ENCODE assay signal across 15 cellular contexts in genomic region chr12:22164101-22164500, GRCh38.
DNase-seq lines count a peak whose midpoint lies in the region; ATAC-seq and TF ChIP-seq lines count a peak whose summit lies in the region.
"Had no signal": no experiment of that assay in that cellular context is flagged by ENCODE, and none has a peak within 500 bp of the region (broad histone marks: within the 10 kb centered on the region; RNA-seq: fewer than 3 reads in every experiment).

No MANE protein-coding gene starts in this region.

- H3K9ac ChIP-seq in BLaER1 treated with 17β-estradiol and CSF1 and Interleukin-3, amounts not matched to agents 10 nM and 100 nM, result peak overlapping the region in 7 of 11 experiments; percentile 17 to 59 (median 25); a peak in 8 of 22 replicates

- H3K27me3 ChIP-seq in BLaER1 treated with 17β-estradiol and CSF1 and Interleukin-3, amounts not matched to agents 10 nM and 100 nM, result no peaks in the 10 kb centered on the region
- H3K27me3 ChIP-seq in HL-60 (ENCODE audit: insufficient read depth, poor library complexity, severe bottlenecking), result no peaks in the 10 kb centered on the region
- H3K27me3 ChIP-seq: vagina had no signal

- no peak for TF ChIP-seq CTCF in HL-60 (IDR thresholded peaks at IDR 0.05; ENCODE audit: insufficient read depth, low read length)

- H3K9me3 Mint-ChIP-seq in effector memory CD8-positive, alpha-beta T cell, result no peaks in the 10 kb centered on the region

- peak overlapping the region in 1 of 2 donors; percentile 90 for H3K27ac Mint-ChIP-seq in effector memory CD8-positive, alpha-beta T cell

- H4K20me1 ChIP-seq in BLaER1 treated with 17β-estradiol and CSF1 and Interleukin-3, amounts not matched to agents 10 nM and 100 nM, result no peaks in the 10 kb centered on the region

- peak overlapping the region in 10 of 11 experiments; percentile 22 to 73 (median 56); a peak in 19 of 22 replicates for H3K27ac ChIP-seq in BLaER1 treated with 17β-estradiol and CSF1 and Interleukin-3, amounts not matched to agents 10 nM and 100 nM
- H3K27ac ChIP-seq in HL-60 (replicated peaks), result 0 out of 2 replicates have a peak overlapping the region, but pooled peaks have one; percentile 2
- H3K27ac ChIP-seq: vagina had no signal

- H3K36me3 ChIP-seq in BLaER1 treated with 17β-estradiol and CSF1 and Interleukin-3, amounts not matched to agents 10 nM and 100 nM, result no peaks in the 10 kb centered on the region
- H3K36me3 ChIP-seq: vagina had no signal

- peak overlapping the region; percentile 10 to 59 for H3K4me3 Mint-ChIP-seq in effector memory CD8-positive, alpha-beta T cell

- peaks cover 8 to 21% of the 10 kb centered on the region in 2 donors for H3K4me1 Mint-ChIP-seq in effector memory CD8-positive, alpha-beta T cell (ENCODE audit: low read depth in 2 of 2)

- peaks cover 34 to 64% (median 50%) of the 10 kb centered on the region in 10 experiments for H3K4me1 ChIP-seq in BLaER1 treated with 17β-estradiol and CSF1 and Interleukin-3, amounts not matched to agents 10 nM and 100 nM
- H3K4me1 ChIP-seq: vagina had no signal

- H3K36me3 Mint-ChIP-seq in effector memory CD8-positive, alpha-beta T cell (ENCODE audit: insufficient read depth), result no peaks in the 10 kb centered on the region

- peak; percentile 78 for ATAC-seq in effector memory CD8-positive, alpha-beta T cell (replicated peaks)
- no peak for ATAC-seq in HG03439 (IDR thresholded peaks at IDR 0.05; ENCODE audit: unreplicated experiment)
- ATAC-seq: left ventricle myocardium superior had no signal

- H3K9me3 ChIP-seq in BLaER1 treated with 17β-estradiol and CSF1 and Interleukin-3, amounts not matched to agents 10 nM and 100 nM (replicated peaks in 1 of 11), result peaks cover 0 to 16% (median 7%) of the 10 kb centered on the region in 11 experiments; a peak in 9 of 22 replicates
- H3K9me3 ChIP-seq: vagina had no signal

- H3K4me3 ChIP-seq in BLaER1 treated with 17β-estradiol and CSF1 and Interleukin-3, amounts not matched to agents 10 nM and 100 nM, result peak overlapping the region in 1 of 10 experiments; percentile 13; a peak in 1 of 20 replicates
- H3K4me3 ChIP-seq in HL-60 (replicated peaks; ENCODE audit: insufficient read depth, low read length), result no peak overlapping the region
- H3K4me3 ChIP-seq: vagina had no signal

- H3K4me2 ChIP-seq in BLaER1 treated with 17β-estradiol and CSF1 and Interleukin-3, amounts not matched to agents 10 nM and 100 nM, result peak overlapping the region; percentile 53 to 83 (median 68)

- no peaks in the 10 kb centered on the region for H3K27me3 Mint-ChIP-seq in effector memory CD8-positive, alpha-beta T cell

- peak in 1 of 2 experiments; percentile 41 for DNase-seq in HL-60 (ENCODE audit: low read depth in 1 of 2, low spot score in 1 of 2)
- peak; percentile 37 for DNase-seq in SW480 (ENCODE audit: low spot score)
- no peak for DNase-seq in effector memory CD8-positive, alpha-beta T cell
- DNase-seq in stimulated activated CD4-positive, alpha-beta T cell treated with anti-CD3 and anti-CD28 coated beads, Interleukin-4, amount 100 ng/mL, for 1 hour, result no peak
- no peak for DNase-seq in NCI-H2029 (lab: John Stamatoyannopoulos, UW)
- no peak for DNase-seq in C1 segment of cervical spinal cord (lab: John Stamatoyannopoulos, UW)
- DNase-seq: EL, erythroblast, left ventricle myocardium superior, NCI-H1694 treated with DMSO at 0.1 percent for 48 hours, NCI-H526, SHP77 treated with DMSO at 0.1 percent for 48 hours had no signal
